In genomic region chr10:22657028-22657427, GRCh38 we compare ENCODE assay signal across 14 cellular contexts. TPM values are rescaled to one million over a fixed set of nuclear protein-coding genes. Genes with fewer than 3 reads are reported as not detected.
DNase-seq lines count a peak whose midpoint lies in the region; ATAC-seq and TF ChIP-seq lines count a peak whose summit lies in the region.
"Had no signal": no experiment of that assay in that cellular context is flagged by ENCODE, and none has a peak within 500 bp of the region (broad histone marks: within the 10 kb centered on the region; RNA-seq: fewer than 3 reads in every experiment).

No MANE protein-coding gene starts in this region.

- H3K4me2 ChIP-seq in DND-41 (ENCODE audit: insufficient read depth, low read length): no peak overlapping the region

- H3K36me3 Mint-ChIP-seq in naive thymus-derived CD4-positive, alpha-beta T cell: peaks cover 0 to 30% (median 3%) of the 10 kb centered on the region in 5 donors

- H3K36me3 ChIP-seq in DND-41 (ENCODE audit: insufficient read depth, low read length): peaks cover 6% of the 10 kb centered on the region
- no peaks in the 10 kb centered on the region for H3K36me3 ChIP-seq in naive thymus-derived CD4-positive, alpha-beta T cell (ENCODE audit: control insufficient read depth in 2 of 3, insufficient read depth in 3 of 3, low read length in 3 of 3)

- no peak overlapping the region for H3K4me3 ChIP-seq in DND-41 (ENCODE audit: low read depth in 1 of 2, low read length in 2 of 2)
- peak overlapping the region; percentile 4 for H3K4me3 ChIP-seq in naive thymus-derived CD4-positive, alpha-beta T cell (ENCODE audit: low read length)
- H3K4me3 ChIP-seq: mucosa of descending colon had no signal

- no peaks in the 10 kb centered on the region for H3K27me3 ChIP-seq in DND-41 (ENCODE audit: insufficient read depth, low read length, poor library complexity)
- H3K27me3 ChIP-seq in naive thymus-derived CD4-positive, alpha-beta T cell (ENCODE audit: control insufficient read depth in 2 of 2, insufficient read depth in 2 of 2, low read length in 2 of 2): no peaks in the 10 kb centered on the region

- H2AFZ ChIP-seq in DND-41 (ENCODE audit: low read depth, low read length): no peak overlapping the region

- peaks cover 5% of the 10 kb centered on the region; the same call in 1 of the 2 replicates for H3K4me1 ChIP-seq in DND-41 (ENCODE audit: insufficient read depth, low read length)
- H3K4me1 ChIP-seq in naive thymus-derived CD4-positive, alpha-beta T cell (ENCODE audit: control insufficient read depth in 2 of 2, insufficient read depth in 2 of 2, low read length in 2 of 2): peaks cover 80 to 82% of the 10 kb centered on the region in 2 donors

- peak overlapping the region; percentile 87 to 97 (median 93) for H3K27ac Mint-ChIP-seq in naive thymus-derived CD4-positive, alpha-beta T cell
- H3K27ac Mint-ChIP-seq: dendritic cell treated with granulocyte-macrophage colony-stimulating factor and Interleukin-4, amounts not matched to agents 40 ng/mL and 50 ng/mL, for 4 days had no signal

- H3K79me2 ChIP-seq in DND-41 (ENCODE audit: insufficient read depth, low read length): peaks cover 78% of the 10 kb centered on the region

- DNase-seq in DND-41 (no peak), omental fat pad (ENCODE audit: low spot score) (no peak)
- DNase-seq in naive thymus-derived CD4-positive, alpha-beta T cell: no peak
- no peak for DNase-seq in effector CD4-positive, alpha-beta T cell
- no peak for DNase-seq in central memory CD4-positive, alpha-beta T cell
- DNase-seq: GF-D8, H7, mucosa of descending colon, NCI-H2081 treated with DMSO at 0.1 percent for 48 hours had no signal

- no peak overlapping the region for H3K9ac ChIP-seq in DND-41 (ENCODE audit: low read depth, low read length)

- H3K4me3 Mint-ChIP-seq in naive thymus-derived CD4-positive, alpha-beta T cell: peak overlapping the region; percentile 31 to 87 (median 71)
- H3K4me3 Mint-ChIP-seq: dendritic cell treated with granulocyte-macrophage colony-stimulating factor and Interleukin-4, amounts not matched to agents 40 ng/mL and 50 ng/mL, for 4 days had no signal

- POLR2A ChIA-PET in naive thymus-derived CD4-positive, alpha-beta T cell (lab: Charles Lee): interaction anchor here (1.0 to 10.4 kb wide), 9 partner anchors 8 to 57 kb away, joined by 4 to 97 read pairs (median 7); partner anchors contain the start of gene PIP4K2A

- H3K27me3 Mint-ChIP-seq in naive thymus-derived CD4-positive, alpha-beta T cell: no peaks in the 10 kb centered on the region
- H3K27me3 Mint-ChIP-seq: dendritic cell treated with granulocyte-macrophage colony-stimulating factor and Interleukin-4, amounts not matched to agents 40 ng/mL and 50 ng/mL, for 4 days had no signal

- peaks cover 0 to 2% (median 0%) of the 10 kb centered on the region in 11 donors for H3K9me3 Mint-ChIP-seq in naive thymus-derived CD4-positive, alpha-beta T cell
- H3K9me3 Mint-ChIP-seq: dendritic cell treated with granulocyte-macrophage colony-stimulating factor and Interleukin-4, amounts not matched to agents 40 ng/mL and 50 ng/mL, for 4 days had no signal

- TF ChIP-seq CTCF in C4-2B (conservative IDR thresholded peaks at IDR 0.05) (no peak), DND-41 (IDR thresholded peaks at IDR 0.05; ENCODE audit: borderline replicate concordance, extremely low read depth, low read length, poor library complexity, severe bottlenecking) (no peak), omental fat pad (IDR thresholded peaks at IDR 0.05) (no peak)

- ATAC-seq in DND-41 (ENCODE audit: insufficient read depth, low read depth): no peak
- no peak for ATAC-seq in naive thymus-derived CD4-positive, alpha-beta T cell
- ATAC-seq in omental fat pad (ENCODE audit: low FRiP score): no peak
- ATAC-seq: activated CD4-positive, CD25-positive, alpha-beta regulatory T cell treated with anti-CD3 and anti-CD28 coated beads, Interleukin-2, amount 50 U/mL, for 24 hours; mucosa of descending colon; SK-N-SH treated with all-trans-retinoic acid at 6 μM for 48 hours had no signal

- peaks cover 81 to 100% (median 91%) of the 10 kb centered on the region in 7 donors for H3K4me1 Mint-ChIP-seq in naive thymus-derived CD4-positive, alpha-beta T cell

- CTCF ChIA-PET in naive thymus-derived CD4-positive, alpha-beta T cell (lab: Charles Lee): interaction anchor here (0.6 to 4.3 kb wide), 7 partner anchors 10 to 59 kb away, joined by 3 to 17 read pairs (median 5); no protein-coding TSS in a partner anchor

- peaks cover 69% of the 10 kb centered on the region for H4K20me1 ChIP-seq in DND-41 (ENCODE audit: insufficient read depth, low read length)

- intact Hi-C loops in naive thymus-derived CD4-positive, alpha-beta T cell (cut with micrococcal nuclease): loop anchor here (1.0 to 10.0 kb wide), 3 partner anchors 9 to 1132 kb away; partner anchors contain the start of gene SKIDA1 (in 1 of the 2)

- H3K27ac ChIP-seq in C4-2B (peak overlapping the region; percentile 94), DND-41 (ENCODE audit: low read length) (0 out of 2 replicates have a peak overlapping the region, but pooled peaks have one; percentile 11), angular gyrus (ENCODE audit: low read depth, low read length) (peak overlapping the region; percentile 22)
- peak overlapping the region; percentile 12 for H3K27ac ChIP-seq in naive thymus-derived CD4-positive, alpha-beta T cell (ENCODE audit: low read depth, low read length)

- H3K9me3 ChIP-seq in DND-41 (ENCODE audit: insufficient read depth, low read length, severe bottlenecking): no peaks in the 10 kb centered on the region
- no peaks in the 10 kb centered on the region for H3K9me3 ChIP-seq in naive thymus-derived CD4-positive, alpha-beta T cell (ENCODE audit: control insufficient read depth in 2 of 3, low read length in 3 of 3)
- H3K9me3 ChIP-seq: mucosa of descending colon had no signal

RNA-seq across cellular contexts. Expression of gene PIP4K2A, which starts 57.4 kb away (rescaled TPM):
- 100 to 1,000 TPM; 110 to 152 (median 140) TPM for total RNA-seq in naive thymus-derived CD4-positive, alpha-beta T cell
- 10 to 100 TPM; 40.9 to 43.5 TPM for polyA plus RNA-seq in naive thymus-derived CD4-positive, alpha-beta T cell
- total RNA-seq in omental fat pad: 10 to 100 TPM; 16.2 to 32.5 (median 30.4) TPM

Comparison
In these comparisons a context has a peak if more than half of its experiments do, and no peak if none do; other contexts are left out.
1. H3K27ac ChIP-seq: peak in every context shown above with its lines; median percentile 94 in C4-2B; 22 in angular gyrus; 12 in naive thymus-derived CD4-positive, alpha-beta T cell; 11 in DND-41.